In the genomic region with DNA sequence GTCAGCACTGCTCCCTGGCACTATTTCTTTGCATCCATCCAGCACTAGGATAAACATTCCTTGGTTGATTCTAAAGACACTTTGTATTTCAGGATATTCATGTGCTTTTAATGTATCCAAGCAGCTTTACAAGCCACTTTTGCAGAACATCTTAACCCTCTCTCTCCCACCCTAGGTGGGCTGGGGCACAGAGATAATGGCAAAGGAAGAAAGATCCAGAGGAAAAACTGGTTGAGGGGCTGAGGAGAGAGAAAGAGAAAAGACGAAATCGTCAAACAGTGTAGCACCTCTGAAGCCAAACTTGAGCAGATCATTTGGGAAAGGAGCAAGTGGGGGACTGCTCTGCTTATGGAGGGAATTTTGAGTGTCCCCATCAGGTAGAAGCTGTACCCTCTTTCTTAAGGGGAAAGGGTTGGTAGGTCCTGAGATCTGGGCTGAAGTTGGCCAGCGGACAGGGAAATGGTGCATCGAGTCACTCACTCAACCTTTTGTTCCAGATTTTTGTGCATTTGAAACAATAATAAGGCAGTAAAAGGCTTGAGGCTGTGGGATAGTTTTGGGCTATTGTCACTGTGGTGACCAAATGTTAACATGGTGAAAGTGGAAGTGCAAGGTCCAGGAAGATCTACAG, we compare ENCODE assay signal across 28 cellular contexts. TPM values are rescaled to one million over a fixed set of nuclear protein-coding genes. Genes with fewer than 3 reads are reported as not detected.
DNase-seq lines count a peak whose midpoint lies in the region; FAIRE-seq and TF ChIP-seq lines count a peak whose summit lies in the region.
"Had no signal": no experiment of that assay in that cellular context is flagged by ENCODE, and none has a peak within 500 bp of the region (broad histone marks: within the 10 kb centered on the region; RNA-seq: fewer than 3 reads in every experiment).

No MANE protein-coding gene starts in this region.

- peak overlapping the region in 2 of 4 donors; percentile 56 to 57 for H3K4me3 Mint-ChIP-seq in IgD-negative memory B cell
- H3K4me3 Mint-ChIP-seq in osteocyte (ENCODE audit: unreplicated experiment) = peak overlapping the region; percentile 3
- H3K4me3 Mint-ChIP-seq: activated CD4-positive, alpha-beta T cell treated with anti-CD3 and anti-CD28 coated beads, Interleukin-2, amount 10 ng/mL, durations not matched to agents 24 days and 14 days; activated CD8-positive, alpha-beta memory T cell treated with anti-CD3 and anti-CD28 coated beads, Interleukin-2, amount 10 ng/mL, durations not matched to agents 7 days and 5 days; activated naive CD4-positive, alpha-beta T cell treated with anti-CD3 and anti-CD28 coated beads, Interleukin-2, amount 10 ng/mL, durations not matched to agents 7 days and 5 days had no signal

- no peak for TF ChIP-seq CTCF in AG09309 (IDR thresholded peaks at IDR 0.05; ENCODE audit: control insufficient read depth, insufficient read depth, low read depth, low read length, missing control alignments)
- no peak for TF ChIP-seq CTCF in fibroblast of villous mesenchyme (IDR thresholded peaks at IDR 0.05; ENCODE audit: insufficient read depth, low read depth, low read length)
- no peak for TF ChIP-seq CTCF in osteocyte (IDR thresholded peaks at IDR 0.05)
- TF ChIP-seq CTCF in foreskin fibroblast (IDR thresholded peaks at IDR 0.05; ENCODE audit: low read depth, low read length) = no peak

- peaks cover 0 to 3% (median 1%) of the 10 kb centered on the region in 3 donors for H3K9me3 Mint-ChIP-seq in IgD-negative memory B cell
- H3K9me3 Mint-ChIP-seq in osteocyte (ENCODE audit: unreplicated experiment) = no peaks in the 10 kb centered on the region
- H3K9me3 Mint-ChIP-seq: activated CD4-positive, alpha-beta T cell treated with anti-CD3 and anti-CD28 coated beads, Interleukin-2, amount 10 ng/mL, durations not matched to agents 24 days and 14 days; activated naive CD4-positive, alpha-beta T cell treated with anti-CD3 and anti-CD28 coated beads, Interleukin-2, amount 10 ng/mL, durations not matched to agents 7 days and 5 days had no signal

- H3K4me3 ChIP-seq in AG09309 (ENCODE audit: control insufficient read depth, low read depth, low read length) (peak overlapping the region; percentile 78), fibroblast of villous mesenchyme (ENCODE audit: low read depth, low read length) (peak overlapping the region; percentile 86), foreskin fibroblast (ENCODE audit: low read depth in 1 of 2, low read length in 2 of 2) (peak overlapping the region in 1 of 2 donors; percentile 41)
- H3K4me3 ChIP-seq: BLaER1, dorsolateral prefrontal cortex had no signal

- H3K27ac Mint-ChIP-seq in IgD-negative memory B cell (peak overlapping the region; percentile 1 to 95 (median 71)), osteocyte (ENCODE audit: unreplicated experiment) (no peak overlapping the region)
- H3K27ac Mint-ChIP-seq: activated CD4-positive, alpha-beta T cell treated with anti-CD3 and anti-CD28 coated beads, Interleukin-2, amount 10 ng/mL, durations not matched to agents 24 days and 14 days; activated CD8-positive, alpha-beta memory T cell treated with anti-CD3 and anti-CD28 coated beads, Interleukin-2, amount 10 ng/mL, durations not matched to agents 7 days and 5 days; brain had no signal

- peaks cover 4 to 32% (median 17%) of the 10 kb centered on the region in 3 donors for H3K4me1 Mint-ChIP-seq in IgD-negative memory B cell
- H3K4me1 Mint-ChIP-seq in osteocyte (ENCODE audit: unreplicated experiment) = peaks cover 38% of the 10 kb centered on the region

- no peak for FAIRE-seq in urothelium cell line (lab: Jason Lieb, UNC)
- FAIRE-seq: G401.6, kidney, small intestine had no signal

- DNase-seq in AG09309 (ENCODE audit: low read depth) = no peak
- peak; percentile 17 for DNase-seq in fibroblast of villous mesenchyme (ENCODE audit: low read depth)
- no peak for DNase-seq in osteocyte (ENCODE audit: extremely low spot score, unreplicated experiment)
- DNase-seq in foreskin fibroblast = no peak
- DNase-seq in urothelium cell line (ENCODE audit: low spot score) = no peak
- no peak for DNase-seq in kidney tubule cell (ENCODE audit: low spot score)
- no peak for DNase-seq in activated gamma-delta T cell (lab: John Stamatoyannopoulos, UW)
- DNase-seq: activated CD4-positive, alpha-beta T cell treated with anti-CD3 and anti-CD28 coated beads, Interleukin-2, amount 10 ng/mL, durations not matched to agents 24 days and 14 days; activated naive CD4-positive, alpha-beta T cell treated with anti-CD3 and anti-CD28 coated beads, Interleukin-2, amount 10 ng/mL, durations not matched to agents 7 days and 5 days; cerebellar nuclear complex; dorsolateral prefrontal cortex; kidney; mammary epithelial cell; NCI-H1417 treated with DMSO at 0.1 percent for 48 hours; NCI-H2081; NCI-H748 treated with DMSO at 0.1 percent for 48 hours; nucleus accumbens; small intestine; stimulated activated CD4-positive, alpha-beta T cell treated with anti-CD3 and anti-CD28 coated beads, Interleukin-2, amount 100 ng/mL, for 24 hours; T-helper 9 cell; WERI-Rb-1 had no signal

- H3K27me3 Mint-ChIP-seq in IgD-negative memory B cell (peaks cover 78% of the 10 kb centered on the region), osteocyte (ENCODE audit: unreplicated experiment) (peaks cover 90% of the 10 kb centered on the region)

- H3K36me3 Mint-ChIP-seq in IgD-negative memory B cell (no peaks in the 10 kb centered on the region), osteocyte (ENCODE audit: unreplicated experiment) (peaks cover 7% of the 10 kb centered on the region)
- H3K36me3 Mint-ChIP-seq: activated CD8-positive, alpha-beta memory T cell treated with anti-CD3 and anti-CD28 coated beads, Interleukin-2, amount 10 ng/mL, durations not matched to agents 7 days and 5 days; brain had no signal

RNA-seq across cellular contexts. Expression of gene HOXA13, which starts 4.2 kb away (rescaled TPM):
- not detected for polyA plus RNA-seq in IgD-negative memory B cell
- total RNA-seq in fibroblast of villous mesenchyme = 1.3 and 2.6 TPM in 2 replicates
- not detected in 2 replicates for total RNA-seq in osteocyte
- total RNA-seq: activated CD4-positive, alpha-beta T cell treated with anti-CD3 and anti-CD28 coated beads, Interleukin-2, amount 10 ng/mL, durations not matched to agents 24 days and 14 days; activated CD8-positive, alpha-beta memory T cell treated with anti-CD3 and anti-CD28 coated beads, Interleukin-2, amount 10 ng/mL, durations not matched to agents 7 days and 5 days; mammary epithelial cell had no signal
- polyA plus RNA-seq: mammary epithelial cell, small intestine had no signal

RNA-seq across cellular contexts. Expression of gene HOXA11, which starts 19.0 kb away (rescaled TPM):
- polyA plus RNA-seq in IgD-negative memory B cell = not detected
- total RNA-seq in fibroblast of villous mesenchyme (41.9 and 47.1 TPM in 2 replicates), osteocyte (not detected in 2 replicates)
- total RNA-seq: activated CD4-positive, alpha-beta T cell treated with anti-CD3 and anti-CD28 coated beads, Interleukin-2, amount 10 ng/mL, durations not matched to agents 24 days and 14 days; activated CD8-positive, alpha-beta memory T cell treated with anti-CD3 and anti-CD28 coated beads, Interleukin-2, amount 10 ng/mL, durations not matched to agents 7 days and 5 days; dorsolateral prefrontal cortex had no signal
- polyA plus RNA-seq: small intestine had no signal

RNA-seq across cellular contexts. Expression of gene HOXA10, which starts 30.0 kb away (rescaled TPM):
- 0.70 TPM for polyA plus RNA-seq in IgD-negative memory B cell
- total RNA-seq in fibroblast of villous mesenchyme (39.0 and 47.1 TPM in 2 replicates), osteocyte (not detected in 2 replicates)
- total RNA-seq: activated CD4-positive, alpha-beta T cell treated with anti-CD3 and anti-CD28 coated beads, Interleukin-2, amount 10 ng/mL, durations not matched to agents 24 days and 14 days; activated CD8-positive, alpha-beta memory T cell treated with anti-CD3 and anti-CD28 coated beads, Interleukin-2, amount 10 ng/mL, durations not matched to agents 7 days and 5 days had no signal

RNA-seq across cellular contexts. Expression of gene EVX1, which starts 38.5 kb away (rescaled TPM):
- not detected for polyA plus RNA-seq in IgD-negative memory B cell
- total RNA-seq in fibroblast of villous mesenchyme (not detected in 2 replicates), osteocyte (not detected in 2 replicates)
- total RNA-seq: activated CD4-positive, alpha-beta T cell treated with anti-CD3 and anti-CD28 coated beads, Interleukin-2, amount 10 ng/mL, durations not matched to agents 24 days and 14 days; activated CD8-positive, alpha-beta memory T cell treated with anti-CD3 and anti-CD28 coated beads, Interleukin-2, amount 10 ng/mL, durations not matched to agents 7 days and 5 days; kidney; mammary epithelial cell; myocyte; renal cortical epithelial cell had no signal
- polyA plus RNA-seq: mammary epithelial cell, small intestine had no signal

RNA-seq across cellular contexts. Expression of gene HOXA9, which starts 38.7 kb away (rescaled TPM):
- 0.20 TPM for polyA plus RNA-seq in IgD-negative memory B cell
- total RNA-seq in fibroblast of villous mesenchyme (17.1 and 20.3 TPM in 2 replicates), osteocyte (not detected in 2 replicates)
- total RNA-seq: activated CD4-positive, alpha-beta T cell treated with anti-CD3 and anti-CD28 coated beads, Interleukin-2, amount 10 ng/mL, durations not matched to agents 24 days and 14 days; activated CD8-positive, alpha-beta memory T cell treated with anti-CD3 and anti-CD28 coated beads, Interleukin-2, amount 10 ng/mL, durations not matched to agents 7 days and 5 days; dorsolateral prefrontal cortex had no signal

Comparison
In these comparisons a context has a peak if more than half of its experiments do, and no peak if none do; other contexts are left out.
1. RNA of gene HOXA11, which starts 19.0 kb away (total RNA-seq): 41.9 to 47.1 TPM in fibroblast of villous mesenchyme; not detected in osteocyte; every median in the first group is over 10 times any median in the second.
2. RNA of gene HOXA10, which starts 30.0 kb away (total RNA-seq): 39.0 to 47.1 TPM in fibroblast of villous mesenchyme; not detected in osteocyte; every median in the first group is over 10 times any median in the second.